8 cellular contexts compared by ENCODE assay signal in genomic region chr11:62856333-62856910, GRCh38. TPM values are rescaled to one million over a fixed set of nuclear protein-coding genes. Genes with fewer than 3 reads are reported as not detected.
DNase-seq lines count a peak whose midpoint lies in the region; ATAC-seq and TF ChIP-seq lines count a peak whose summit lies in the region.

No MANE protein-coding gene starts in this region.

- H3F3A ChIP-seq in smooth muscle cell (ENCODE audit: low read depth) = peaks cover 62% of the 10 kb centered on the region

- no peaks in the 10 kb centered on the region for H3K9me3 Mint-ChIP-seq in activated naive CD4-positive, alpha-beta T cell treated with anti-CD3 and anti-CD28 coated beads, Interleukin-2, amount 50 U/mL, for 24 hours

- H3K36me3 ChIP-seq in smooth muscle cell (ENCODE audit: low read depth) = peaks cover 16% of the 10 kb centered on the region

- H3K27me3 ChIP-seq in right cardiac atrium (ENCODE audit: control insufficient read depth, insufficient read depth) (no peaks in the 10 kb centered on the region), smooth muscle cell (ENCODE audit: low read depth) (no peaks in the 10 kb centered on the region)

- peak overlapping the region; percentile 97 for H3K27ac Mint-ChIP-seq in activated naive CD4-positive, alpha-beta T cell treated with anti-CD3 and anti-CD28 coated beads, Interleukin-2, amount 50 U/mL, for 24 hours

- peak overlapping the region; percentile 88 for H3K9ac ChIP-seq in smooth muscle cell (ENCODE audit: low read depth)

- no peaks in the 10 kb centered on the region for H3K9me3 ChIP-seq in right cardiac atrium (ENCODE audit: control insufficient read depth, low read length)
- no peaks in the 10 kb centered on the region for H3K9me3 ChIP-seq in smooth muscle cell (replicated peaks; ENCODE audit: low read depth)

- ATAC-seq in right cardiac atrium = peak in 1 of 2 donors; percentile 2

- intact Hi-C loops in right cardiac atrium (cut with DNase I) = no loop called here

- H3K4me3 ChIP-seq in WI38 (ENCODE audit: low read depth, low read length) (peak overlapping the region; percentile 70), right cardiac atrium (ENCODE audit: low read length) (peak overlapping the region; percentile 36), smooth muscle cell (peak overlapping the region; percentile 73)

- H3K79me2 ChIP-seq in smooth muscle cell (ENCODE audit: low read depth) = peaks cover 30% of the 10 kb centered on the region

- H3K4me1 Mint-ChIP-seq in activated naive CD4-positive, alpha-beta T cell treated with anti-CD3 and anti-CD28 coated beads, Interleukin-2, amount 50 U/mL, for 24 hours = peaks cover 38% of the 10 kb centered on the region

- TF ChIP-seq CTCF in WI38 (IDR thresholded peaks at IDR 0.05; ENCODE audit: low read depth, low read length) (no peak), smooth muscle cell (IDR thresholded peaks at IDR 0.05; ENCODE audit: borderline replicate concordance, insufficient read depth, poor library complexity, severe bottlenecking) (no peak)

- peak overlapping the region; percentile 1 for H3K27ac ChIP-seq in right cardiac atrium (ENCODE audit: low read length)
- H3K27ac ChIP-seq in smooth muscle cell (ENCODE audit: low read depth) = peak overlapping the region; percentile 93

- no peaks in the 10 kb centered on the region for H3K27me3 Mint-ChIP-seq in activated naive CD4-positive, alpha-beta T cell treated with anti-CD3 and anti-CD28 coated beads, Interleukin-2, amount 50 U/mL, for 24 hours

- H3K4me2 ChIP-seq in smooth muscle cell = peak overlapping the region; percentile 96

- H3K4me1 ChIP-seq in right cardiac atrium (ENCODE audit: control insufficient read depth, insufficient read depth, low read length) (no peaks in the 10 kb centered on the region), smooth muscle cell (ENCODE audit: low read depth) (peaks cover 44% of the 10 kb centered on the region)

- peaks cover 41% of the 10 kb centered on the region for H4K20me1 ChIP-seq in smooth muscle cell (ENCODE audit: low read depth)

- peak overlapping the region; percentile 89 for H2AFZ ChIP-seq in smooth muscle cell (ENCODE audit: low read depth)

- peaks cover 38% of the 10 kb centered on the region for H3K36me3 Mint-ChIP-seq in activated naive CD4-positive, alpha-beta T cell treated with anti-CD3 and anti-CD28 coated beads, Interleukin-2, amount 50 U/mL, for 24 hours

- 7% methylated on average over 20 of the region's 20 CpGs for WGBS in right cardiac atrium
- WGBS in smooth muscle cell (ENCODE audit: low lambda C conversion rate) = 2% methylated on average over 20 of the region's 20 CpGs

- DNase-seq in activated naive CD4-positive, alpha-beta T cell treated with Interleukin-2 at 50 U/mL for 16 hours = no peak
- DNase-seq in right cardiac atrium = no peak
- DNase-seq in smooth muscle cell (lab: John Stamatoyannopoulos, UW; ENCODE audit: unreplicated experiment) = no peak
- no peak for DNase-seq in effector CD8-positive, alpha-beta T cell (lab: John Stamatoyannopoulos, UW)
- no peak for DNase-seq in DMS153 (lab: John Stamatoyannopoulos, UW)
- no peak for DNase-seq in NOMO-1 treated with dmso at 0.1 percent for 144 hours (lab: John Stamatoyannopoulos, UW; ENCODE audit: unreplicated experiment)

- peak overlapping the region; percentile 95 for H3K4me3 Mint-ChIP-seq in activated naive CD4-positive, alpha-beta T cell treated with anti-CD3 and anti-CD28 coated beads, Interleukin-2, amount 50 U/mL, for 24 hours

RNA-seq across cellular contexts. Expression of gene WDR74, which starts 17.0 kb away (rescaled TPM):
- 10 to 100 TPM; 24.8 to 28.7 (median 26.6) TPM for total RNA-seq in right cardiac atrium
- 17.9 TPM for polyA plus RNA-seq in right cardiac atrium
- 19.3 and 36.6 TPM in 2 replicates for total RNA-seq in smooth muscle cell
- 41.3 and 46.1 TPM in 2 replicates for polyA plus RNA-seq in smooth muscle cell

RNA-seq across cellular contexts. Expression of gene TEX54, which starts 23.8 kb away (rescaled TPM):
- total RNA-seq in right cardiac atrium = not detected
- polyA plus RNA-seq in right cardiac atrium = not detected
- not detected in 2 replicates for total RNA-seq in smooth muscle cell
- polyA plus RNA-seq in smooth muscle cell = 1.4 and 3.1 TPM in 2 replicates

RNA-seq across cellular contexts. Expression of gene SLC3A2, which starts 24.3 kb away (rescaled TPM):
- 10 to 100 TPM; 40.2 to 64.1 (median 40.5) TPM for total RNA-seq in right cardiac atrium
- polyA plus RNA-seq in right cardiac atrium = 28.1 TPM
- 181 and 248 TPM in 2 replicates for total RNA-seq in smooth muscle cell
- polyA plus RNA-seq in smooth muscle cell = 179 and 291 TPM in 2 replicates

RNA-seq across cellular contexts. Expression of gene STX5, which starts 24.6 kb away (rescaled TPM):
- 10 to 100 TPM; 20.1 to 27.8 (median 21.8) TPM for total RNA-seq in right cardiac atrium
- 14.4 TPM for polyA plus RNA-seq in right cardiac atrium
- 44.6 and 52.6 TPM in 2 replicates for total RNA-seq in smooth muscle cell
- polyA plus RNA-seq in smooth muscle cell = 67.9 and 69.0 TPM in 2 replicates

RNA-seq across cellular contexts. Expression of gene NXF1, which starts 51.2 kb away (rescaled TPM):
- total RNA-seq in right cardiac atrium = 10 to 100 TPM; 40.3 to 56.4 (median 47.1) TPM
- 45.8 TPM for polyA plus RNA-seq in right cardiac atrium
- total RNA-seq in smooth muscle cell = 33.4 and 35.4 TPM in 2 replicates
- 46.5 and 78.8 TPM in 2 replicates for polyA plus RNA-seq in smooth muscle cell
